Comparison of ENCODE assay signal across 18 cellular contexts in genomic region chr9:3741729-3742128, GRCh38.
"Had no signal": no experiment of that assay in that cellular context is flagged by ENCODE, and none has a peak within 500 bp of the region (broad histone marks: within the 10 kb centered on the region; RNA-seq: fewer than 3 reads in every experiment).

No MANE protein-coding gene starts in this region.

- H3K4me3 ChIP-seq: adrenal gland, ascending aorta, colonic mucosa, heart right ventricle, prostate gland, thoracic aorta, vagina had no signal

- H3K36me3 Mint-ChIP-seq: type B pancreatic cell had no signal

- DNase-seq: activated naive CD4-positive, alpha-beta T cell; activated T-cell treated with anti-CD3 and anti-CD28 coated beads, Interleukin-2, amount 50 U/mL, for 1 hour; adrenal gland; colonic mucosa; heart right ventricle; kidney glomerular epithelial cell; stimulated activated CD4-positive, alpha-beta T cell treated with anti-CD3 and anti-CD28 coated beads, Interleukin-4, amount 100 ng/mL, for 24 hours; stimulated activated naive CD4-positive, alpha-beta T cell treated with Interleukin-2 at 50 U/mL for 16 hours; T-helper 9 cell had no signal

- H3K9me3 ChIP-seq: adrenal gland, ascending aorta, colonic mucosa, heart right ventricle, prostate gland, thoracic aorta, vagina had no signal

- H3K4me1 ChIP-seq: adrenal gland, ascending aorta, colonic mucosa, prostate gland, vagina had no signal

- H3K27me3 ChIP-seq: adrenal gland, ascending aorta, colonic mucosa, heart right ventricle, vagina had no signal

- H3K4me3 Mint-ChIP-seq: activated naive CD8-positive, alpha-beta T cell; central memory CD8-positive, alpha-beta T cell; neural crest cell; type B pancreatic cell had no signal

- H3K36me3 ChIP-seq: adrenal gland, ascending aorta, colonic mucosa, heart right ventricle, prostate gland, thoracic aorta, vagina had no signal

- H3K27me3 Mint-ChIP-seq: activated naive CD8-positive, alpha-beta T cell; type B pancreatic cell had no signal

- ATAC-seq: heart right ventricle had no signal

- H3K27ac Mint-ChIP-seq: activated naive CD8-positive, alpha-beta T cell; activated T-helper 2 cell treated with anti-CD3 and anti-CD28 coated beads, Interferon-gamma antibody, Interleukin-2, Interleukin-4, amounts not matched to agents 10 μg/mL and 5 μg/mL and 100 μg/mL, durations not matched to agents 14 hours and 24 hours and 36 hours had no signal

- H3K4me1 Mint-ChIP-seq: central memory CD8-positive, alpha-beta T cell; neural crest cell had no signal

- H3K9me3 Mint-ChIP-seq: central memory CD8-positive, alpha-beta T cell; neural crest cell; type B pancreatic cell had no signal

- H3K27ac ChIP-seq: adrenal gland, ascending aorta, colonic mucosa, heart right ventricle, prostate gland, thoracic aorta, vagina had no signal
